ENCODE assay signal across 16 cellular contexts in genomic region chr3:159846255-159846654, GRCh38. TPM values are rescaled to one million over a fixed set of nuclear protein-coding genes. Genes with fewer than 3 reads are reported as not detected.
DNase-seq lines count a peak whose midpoint lies in the region; ATAC-seq and TF ChIP-seq lines count a peak whose summit lies in the region.
"Had no signal": no experiment of that assay in that cellular context is flagged by ENCODE, and none has a peak within 500 bp of the region (broad histone marks: within the 10 kb centered on the region; RNA-seq: fewer than 3 reads in every experiment).

No MANE protein-coding gene starts in this region.

- H4K8ac ChIP-seq in mesenchymal stem cell (ENCODE audit: low read length), result no peak overlapping the region

- H2BK15ac ChIP-seq in mesenchymal stem cell (ENCODE audit: low read depth, poor library complexity, severe bottlenecking), result no peak overlapping the region

- no peak overlapping the region for H2BK12ac ChIP-seq in mesenchymal stem cell (ENCODE audit: low read length in 2 of 2)

- no peak overlapping the region for H3K23ac ChIP-seq in mesenchymal stem cell (ENCODE audit: low read length in 2 of 2)

- H3K9me3 Mint-ChIP-seq in MCF 10A (ENCODE audit: unreplicated experiment), result no peaks in the 10 kb centered on the region
- H3K9me3 Mint-ChIP-seq: CD8-positive, alpha-beta T cell had no signal

- no peak overlapping the region for H4K91ac ChIP-seq in mesenchymal stem cell (ENCODE audit: low read length)

- H3K27ac Mint-ChIP-seq in MCF 10A (ENCODE audit: low read depth, unreplicated experiment), result peak overlapping the region; percentile 83
- H3K27ac Mint-ChIP-seq: CD8-positive, alpha-beta T cell had no signal

- peaks cover 34% of the 10 kb centered on the region for H3K4me1 Mint-ChIP-seq in MCF 10A (ENCODE audit: insufficient read depth, unreplicated experiment)

- intact Hi-C loops in MCF 10A (cut with micrococcal nuclease), result no loop called here
- intact Hi-C loops in breast epithelium (cut with DNase I; ENCODE audit: low total_unique reads), result no loop called here

- H3K36me3 Mint-ChIP-seq in MCF 10A (ENCODE audit: insufficient read depth, unreplicated experiment), result no peaks in the 10 kb centered on the region
- H3K36me3 Mint-ChIP-seq: CD8-positive, alpha-beta T cell had no signal

- H3K27me3 Mint-ChIP-seq in MCF 10A (ENCODE audit: insufficient read depth, unreplicated experiment), result no peaks in the 10 kb centered on the region

- TF ChIP-seq POLR2A in breast epithelium (IDR thresholded peaks at IDR 0.05), result no peak

- H3K18ac ChIP-seq in mesenchymal stem cell (ENCODE audit: low read depth in 1 of 2, low read length in 2 of 2), result no peak overlapping the region

- peak overlapping the region; percentile 79 for H2AK5ac ChIP-seq in mesenchymal stem cell (ENCODE audit: low read length, severe bottlenecking)

- H3K27me3 ChIP-seq in breast epithelium (no peaks in the 10 kb centered on the region), mesenchymal stem cell (ENCODE audit: control insufficient read depth in 1 of 2, insufficient read depth in 1 of 2, low read length in 2 of 2) (no peaks in the 10 kb centered on the region)
- H3K27me3 ChIP-seq: BLaER1 treated with 17β-estradiol and CSF1 and Interleukin-3, amounts not matched to agents 10 nM and 100 nM; MG63 had no signal

- H3K27ac ChIP-seq in breast epithelium, result no peak overlapping the region
- peak overlapping the region; percentile 36 for H3K27ac ChIP-seq in caudate nucleus (ENCODE audit: low read depth, low read length)
- H3K27ac ChIP-seq in mesenchymal stem cell (ENCODE audit: low read length, poor library complexity, severe bottlenecking), result no peak overlapping the region
- H3K27ac ChIP-seq: BLaER1 treated with 17β-estradiol and CSF1 and Interleukin-3, amounts not matched to agents 10 nM and 100 nM had no signal

- no TSS peak for BruUV-seq in MCF 10A (replicated peaks; lab: Mats Ljungman, UMichigan)

- H3K9me3 ChIP-seq in breast epithelium, result no peaks in the 10 kb centered on the region
- no peaks in the 10 kb centered on the region for H3K9me3 ChIP-seq in mesenchymal stem cell (ENCODE audit: control insufficient read depth, low read length)
- H3K9me3 ChIP-seq: MG63 had no signal

- DNase-seq in MCF 10A (ENCODE audit: unreplicated experiment), result no peak
- no peak for DNase-seq in breast epithelium (ENCODE audit: low spot score in 2 of 2)
- DNase-seq in caudate nucleus (lab: John Stamatoyannopoulos, UW), result no peak
- no peak for DNase-seq in mesenchymal stem cell
- no peak for DNase-seq in NCI-H146 (lab: John Stamatoyannopoulos, UW)
- no peak for DNase-seq in DMS114 treated with DMSO at 0.1 percent for 48 hours (lab: John Stamatoyannopoulos, UW; ENCODE audit: unreplicated experiment)
- no peak for DNase-seq in activated CD4-positive, alpha-beta T cell treated with anti-CD3 and anti-CD28 coated beads for 4 hours
- DNase-seq: Calu3; CD8-positive, alpha-beta T cell; MG63; NCI-H1048; NCI-H2081; Right ventricle myocardium superior had no signal

- H2BK120ac ChIP-seq in mesenchymal stem cell (ENCODE audit: low read depth, low read length), result no peak overlapping the region

- H3K79me1 ChIP-seq in mesenchymal stem cell (replicated peaks; ENCODE audit: low read length, poor library complexity, severe bottlenecking), result peaks cover 16% of the 10 kb centered on the region

- no peak overlapping the region for H3K9ac ChIP-seq in mesenchymal stem cell (ENCODE audit: low read length)
- H3K9ac ChIP-seq: BLaER1 treated with 17β-estradiol and CSF1 and Interleukin-3, amounts not matched to agents 10 nM and 100 nM had no signal

- no peak overlapping the region for H2BK5ac ChIP-seq in mesenchymal stem cell (ENCODE audit: low read depth, low read length, poor library complexity, severe bottlenecking)

- WGBS in mesenchymal stem cell, result no CpG with 5 or more reads among the region's 1 CpG

- POLR2A ChIA-PET in MCF 10A (lab: Yijun Ruan, JAX), result interaction anchor here (1.4 to 13.6 kb wide), 3 partner anchors 6 to 18 kb away, joined by 7 to 181 read pairs (median 12); no protein-coding TSS in a partner anchor

- H3K4me2 ChIP-seq in mesenchymal stem cell (ENCODE audit: low read length, poor library complexity, severe bottlenecking), result no peak overlapping the region

- no peak overlapping the region for H3K4me3 Mint-ChIP-seq in MCF 10A (ENCODE audit: unreplicated experiment)
- H3K4me3 Mint-ChIP-seq: CD8-positive, alpha-beta T cell had no signal

- H3K36me3 ChIP-seq in breast epithelium (no peaks in the 10 kb centered on the region), mesenchymal stem cell (ENCODE audit: control insufficient read depth in 1 of 2, insufficient read depth in 2 of 2, low read depth in 1 of 2, low read length in 2 of 2) (no peaks in the 10 kb centered on the region)
- H3K36me3 ChIP-seq: BLaER1 treated with 17β-estradiol and CSF1 and Interleukin-3, amounts not matched to agents 10 nM and 100 nM; MG63 had no signal

- TF ChIP-seq CTCF in MCF 10A (IDR thresholded peaks at IDR 0.05; ENCODE audit: unreplicated experiment) (no peak), breast epithelium (IDR thresholded peaks at IDR 0.05) (no peak)

- no peak overlapping the region for H3K4me3 ChIP-seq in breast epithelium
- no peak overlapping the region for H3K4me3 ChIP-seq in mesenchymal stem cell (ENCODE audit: insufficient read depth in 1 of 2, low read depth in 1 of 2, low read length in 2 of 2)
- H3K4me3 ChIP-seq: BLaER1 treated with 17β-estradiol and CSF1 and Interleukin-3, amounts not matched to agents 10 nM and 100 nM; MG63 had no signal

- CTCF ChIA-PET in MCF 10A (lab: Yijun Ruan, JAX), result interaction anchor here (0.8 to 2.6 kb wide), 3 partner anchors 10 to 159 kb away, joined by 8 to 20 read pairs (median 10); no protein-coding TSS in a partner anchor

- H2AFZ ChIP-seq in mesenchymal stem cell (ENCODE audit: low read depth, low read length), result no peak overlapping the region

- H3K14ac ChIP-seq in mesenchymal stem cell (ENCODE audit: low read length in 2 of 2), result no peak overlapping the region

- no peak for ATAC-seq in HG03354 (IDR thresholded peaks at IDR 0.05; ENCODE audit: poor library complexity, severe bottlenecking, unreplicated experiment)
- ATAC-seq: CD8-positive, alpha-beta T cell had no signal

- peak overlapping the region in 1 of 2 experiments; percentile 26 for H3K4ac ChIP-seq in mesenchymal stem cell (ENCODE audit: low read depth in 1 of 2, low read length in 2 of 2)

- no peaks in the 10 kb centered on the region for H3K4me1 ChIP-seq in breast epithelium
- H3K4me1 ChIP-seq in mesenchymal stem cell (ENCODE audit: control insufficient read depth, insufficient read depth, low read depth, low read length), result peaks cover 13% of the 10 kb centered on the region

RNA-seq across cellular contexts. Expression of gene SCHIP1, which starts 6.6 kb away (rescaled TPM):
- total RNA-seq in MCF 10A (2022) (1.2 and 5.9 TPM in 2 replicates), breast epithelium (10 to 100 TPM in 1 of 3 donors, 1 to 10 TPM in 2; 1.6 to 14.2 (median 8.8) TPM)
- 7.2 TPM for polyA plus RNA-seq in mesenchymal stem cell (2013, experiment 1 of 2)
- polyA plus RNA-seq in mesenchymal stem cell (2013, experiment 2 of 2), result 7.2 TPM
- total RNA-seq: CD8-positive, alpha-beta T cell; OCI-LY7 had no signal
